1 cellular context compared by ENCODE assay signal in the genomic region with DNA sequence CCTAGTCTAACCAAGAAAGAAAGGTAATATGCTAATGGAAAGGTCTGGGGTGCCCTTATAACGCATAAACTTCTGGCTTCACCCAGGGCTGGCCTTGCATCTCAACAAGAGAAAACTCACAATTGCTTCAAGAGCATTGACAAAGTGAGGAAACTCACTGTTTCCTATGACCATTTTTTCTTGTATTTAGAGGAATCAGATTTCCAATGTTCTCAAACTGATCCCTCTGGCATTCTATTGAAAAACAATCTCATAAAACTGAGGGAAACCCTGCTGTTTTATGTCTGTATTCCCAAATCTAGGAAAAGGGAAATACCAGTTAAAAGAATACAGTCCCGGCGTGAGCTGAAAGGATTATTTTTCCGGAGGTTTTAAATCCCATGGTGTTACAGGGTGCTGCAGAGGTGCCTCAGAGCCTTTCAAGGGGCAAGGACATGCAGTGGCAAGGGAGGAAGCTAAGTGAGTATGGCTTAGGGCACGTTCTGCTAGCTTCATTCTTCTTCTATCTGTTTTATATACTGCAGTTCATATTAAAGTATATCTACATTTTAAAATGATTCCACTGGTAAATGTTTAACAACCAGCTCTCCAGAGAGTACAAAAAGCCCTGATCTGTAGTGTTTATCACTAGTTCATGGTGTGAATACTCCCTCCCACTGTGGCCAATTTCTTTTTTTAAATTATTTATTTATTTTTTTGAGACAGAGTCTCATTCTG.
TF ChIP-seq lines count a peak whose summit lies in the region.

No MANE protein-coding gene starts in this region.

TF ChIP-seq in HEK293, 187 proteins besides CTCF, POLR2A, EP300 and RAD21 (continued from another document):
- TF ChIP-seq ZNF792 (tag by site-specific recombination; IDR thresholded peaks at IDR 0.05) (no peak), ZNF140 (tag by site-specific recombination; IDR thresholded peaks at IDR 0.05) (no peak), ZNF138 (tag by site-specific recombination; IDR thresholded peaks at IDR 0.05; ENCODE audit: borderline replicate concordance) (no peak), OSR2 (tag by site-specific recombination; IDR thresholded peaks at IDR 0.05) (no peak), GLI4 (tag by site-specific recombination; IDR thresholded peaks at IDR 0.05) (no peak), ZNF133 (tag by site-specific recombination; IDR thresholded peaks at IDR 0.05) (no peak), ZBTB1 (tag by site-specific recombination; IDR thresholded peaks at IDR 0.05) (no peak), ZNF391 (tag by site-specific recombination; IDR thresholded peaks at IDR 0.05; ENCODE audit: borderline replicate concordance, low read depth) (no peak), ZNF558 (tag by site-specific recombination; IDR thresholded peaks at IDR 0.05) (no peak), ZNF121 (tag by site-specific recombination; IDR thresholded peaks at IDR 0.05) (no peak), ZFHX2 (tag by site-specific recombination; conservative IDR thresholded peaks at IDR 0.05) (no peak), ZNF433 (tag by site-specific recombination; IDR thresholded peaks at IDR 0.05; ENCODE audit: low read depth) (no peak), ZFP3 (tag by site-specific recombination; IDR thresholded peaks at IDR 0.05; ENCODE audit: low read depth) (no peak), ZNF544 (tag by site-specific recombination; IDR thresholded peaks at IDR 0.05) (no peak), ZNF426 (tag by site-specific recombination; IDR thresholded peaks at IDR 0.05) (no peak), ZNF600 (tag by site-specific recombination; IDR thresholded peaks at IDR 0.05) (no peak), ZNF239 (tag by site-specific recombination; IDR thresholded peaks at IDR 0.05) (no peak), ZNF776 (tag by site-specific recombination; IDR thresholded peaks at IDR 0.05; ENCODE audit: borderline replicate concordance) (no peak), ZNF571 (tag by site-specific recombination; IDR thresholded peaks at IDR 0.05) (no peak), ZNF311 (tag by site-specific recombination; IDR thresholded peaks at IDR 0.05; ENCODE audit: borderline replicate concordance) (no peak), SETDB1 (IDR thresholded peaks at IDR 0.05; ENCODE audit: insufficient read length, low read length) (no peak), ZNF2 (tag by site-specific recombination; IDR thresholded peaks at IDR 0.05) (no peak), SALL2 (tag by site-specific recombination; IDR thresholded peaks at IDR 0.05; ENCODE audit: borderline replicate concordance) (no peak), ZNF548 (tag by site-specific recombination; IDR thresholded peaks at IDR 0.05) (no peak), ZSCAN30 (tag by site-specific recombination; IDR thresholded peaks at IDR 0.05) (peak; percentile 41; the same call in 1 of the 2 replicates), ZNF777 (tag by site-specific recombination; IDR thresholded peaks at IDR 0.05; ENCODE audit: borderline replicate concordance) (no peak), KLF7 (tag by site-specific recombination; IDR thresholded peaks at IDR 0.05; ENCODE audit: borderline replicate concordance) (no peak), RBAK (tag by site-specific recombination; IDR thresholded peaks at IDR 0.05) (no peak), GLIS1 (tag by site-specific recombination; IDR thresholded peaks at IDR 0.05) (no peak), ZNF658 (tag by site-specific recombination; IDR thresholded peaks at IDR 0.05) (no peak), ZSCAN16 (tag by site-specific recombination; IDR thresholded peaks at IDR 0.05) (no peak), ZNF23 (tag by site-specific recombination; IDR thresholded peaks at IDR 0.05; ENCODE audit: borderline replicate concordance) (no peak), ZNF837 (tag by site-specific recombination; IDR thresholded peaks at IDR 0.05) (no peak), SP7 (tag by site-specific recombination; IDR thresholded peaks at IDR 0.05) (no peak), MEIS1 (CRISPR knock-in tag; IDR thresholded peaks at IDR 0.05; ENCODE audit: borderline replicate concordance) (no peak), KLF10 (tag by site-specific recombination; IDR thresholded peaks at IDR 0.05) (no peak), ZNF843 (tag by site-specific recombination; IDR thresholded peaks at IDR 0.05) (peak; percentile 56; the same call in 1 of the 2 replicates), ZSCAN23 (tag by site-specific recombination; IDR thresholded peaks at IDR 0.05) (no peak), ZNF596 (tag by site-specific recombination; IDR thresholded peaks at IDR 0.05) (0 out of 2 replicates have a peak, but pooled peaks have one; percentile 26)
- TF ChIP-seq, protein P1, sequence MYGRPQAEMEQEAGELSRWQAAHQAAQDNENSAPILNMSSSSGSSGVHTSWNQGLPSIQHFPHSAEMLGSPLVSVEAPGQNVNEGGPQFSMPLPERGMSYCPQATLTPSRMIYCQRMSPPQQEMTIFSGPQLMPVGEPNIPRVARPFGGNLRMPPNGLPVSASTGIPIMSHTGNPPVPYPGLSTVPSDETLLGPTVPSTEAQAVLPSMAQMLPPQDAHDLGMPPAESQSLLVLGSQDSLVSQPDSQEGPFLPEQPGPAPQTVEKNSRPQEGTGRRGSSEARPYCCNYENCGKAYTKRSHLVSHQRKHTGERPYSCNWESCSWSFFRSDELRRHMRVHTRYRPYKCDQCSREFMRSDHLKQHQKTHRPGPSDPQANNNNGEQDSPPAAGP (tag by site-specific recombination; IDR thresholded peaks at IDR 0.05): no peak
- TF ChIP-seq, protein P2, sequence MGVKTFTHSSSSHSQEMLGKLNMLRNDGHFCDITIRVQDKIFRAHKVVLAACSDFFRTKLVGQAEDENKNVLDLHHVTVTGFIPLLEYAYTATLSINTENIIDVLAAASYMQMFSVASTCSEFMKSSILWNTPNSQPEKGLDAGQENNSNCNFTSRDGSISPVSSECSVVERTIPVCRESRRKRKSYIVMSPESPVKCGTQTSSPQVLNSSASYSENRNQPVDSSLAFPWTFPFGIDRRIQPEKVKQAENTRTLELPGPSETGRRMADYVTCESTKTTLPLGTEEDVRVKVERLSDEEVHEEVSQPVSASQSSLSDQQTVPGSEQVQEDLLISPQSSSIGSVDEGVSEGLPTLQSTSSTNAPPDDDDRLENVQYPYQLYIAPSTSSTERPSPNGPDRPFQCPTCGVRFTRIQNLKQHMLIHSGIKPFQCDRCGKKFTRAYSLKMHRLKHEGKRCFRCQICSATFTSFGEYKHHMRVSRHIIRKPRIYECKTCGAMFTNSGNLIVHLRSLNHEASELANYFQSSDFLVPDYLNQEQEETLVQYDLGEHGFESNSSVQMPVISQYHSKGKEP (tag by site-specific recombination; IDR thresholded peaks at IDR 0.05): no peak
- TF ChIP-seq, protein P3, sequence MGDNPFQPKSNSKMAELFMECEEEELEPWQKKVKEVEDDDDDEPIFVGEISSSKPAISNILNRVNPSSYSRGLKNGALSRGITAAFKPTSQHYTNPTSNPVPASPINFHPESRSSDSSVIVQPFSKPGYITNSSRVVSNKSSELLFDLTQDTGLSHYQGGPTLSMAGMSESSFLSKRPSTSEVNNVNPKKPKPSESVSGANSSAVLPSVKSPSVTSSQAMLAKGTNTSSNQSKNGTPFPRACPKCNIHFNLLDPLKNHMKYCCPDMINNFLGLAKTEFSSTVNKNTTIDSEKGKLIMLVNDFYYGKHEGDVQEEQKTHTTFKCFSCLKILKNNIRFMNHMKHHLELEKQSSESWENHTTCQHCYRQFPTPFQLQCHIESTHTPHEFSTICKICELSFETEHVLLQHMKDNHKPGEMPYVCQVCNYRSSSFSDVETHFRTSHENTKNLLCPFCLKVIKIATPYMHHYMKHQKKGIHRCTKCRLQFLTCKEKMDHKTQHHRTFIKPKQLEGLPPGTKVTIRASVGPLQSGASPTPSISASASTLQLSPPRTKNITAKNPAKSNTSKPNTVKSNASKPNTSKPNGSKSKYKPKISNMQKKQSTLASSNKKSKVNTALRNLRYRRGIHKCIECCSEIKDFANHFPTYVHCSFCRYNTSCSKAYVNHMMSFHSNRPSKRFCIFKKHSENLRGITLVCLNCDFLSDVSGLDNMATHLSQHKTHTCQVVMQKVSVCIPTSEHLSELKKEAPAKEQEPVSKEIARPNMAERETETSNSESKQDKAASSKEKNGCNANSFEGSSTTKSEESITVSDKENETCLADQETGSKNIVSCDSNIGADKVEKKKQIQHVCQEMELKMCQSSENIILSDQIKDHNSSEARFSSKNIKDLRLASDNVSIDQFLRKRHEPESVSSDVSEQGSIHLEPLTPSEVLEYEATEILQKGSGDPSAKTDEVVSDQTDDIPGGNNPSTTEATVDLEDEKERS (tag by site-specific recombination; IDR thresholded peaks at IDR 0.05): no peak
- TF ChIP-seq, protein P4, sequence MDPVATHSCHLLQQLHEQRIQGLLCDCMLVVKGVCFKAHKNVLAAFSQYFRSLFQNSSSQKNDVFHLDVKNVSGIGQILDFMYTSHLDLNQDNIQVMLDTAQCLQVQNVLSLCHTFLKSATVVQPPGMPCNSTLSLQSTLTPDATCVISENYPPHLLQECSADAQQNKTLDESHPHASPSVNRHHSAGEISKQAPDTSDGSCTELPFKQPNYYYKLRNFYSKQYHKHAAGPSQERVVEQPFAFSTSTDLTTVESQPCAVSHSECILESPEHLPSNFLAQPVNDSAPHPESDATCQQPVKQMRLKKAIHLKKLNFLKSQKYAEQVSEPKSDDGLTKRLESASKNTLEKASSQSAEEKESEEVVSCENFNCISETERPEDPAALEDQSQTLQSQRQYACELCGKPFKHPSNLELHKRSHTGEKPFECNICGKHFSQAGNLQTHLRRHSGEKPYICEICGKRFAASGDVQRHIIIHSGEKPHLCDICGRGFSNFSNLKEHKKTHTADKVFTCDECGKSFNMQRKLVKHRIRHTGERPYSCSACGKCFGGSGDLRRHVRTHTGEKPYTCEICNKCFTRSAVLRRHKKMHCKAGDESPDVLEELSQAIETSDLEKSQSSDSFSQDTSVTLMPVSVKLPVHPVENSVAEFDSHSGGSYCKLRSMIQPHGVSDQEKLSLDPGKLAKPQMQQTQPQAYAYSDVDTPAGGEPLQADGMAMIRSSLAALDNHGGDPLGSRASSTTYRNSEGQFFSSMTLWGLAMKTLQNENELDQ (tag by site-specific recombination; IDR thresholded peaks at IDR 0.05; ENCODE audit: low read depth): no peak
- TF ChIP-seq, protein P5, sequence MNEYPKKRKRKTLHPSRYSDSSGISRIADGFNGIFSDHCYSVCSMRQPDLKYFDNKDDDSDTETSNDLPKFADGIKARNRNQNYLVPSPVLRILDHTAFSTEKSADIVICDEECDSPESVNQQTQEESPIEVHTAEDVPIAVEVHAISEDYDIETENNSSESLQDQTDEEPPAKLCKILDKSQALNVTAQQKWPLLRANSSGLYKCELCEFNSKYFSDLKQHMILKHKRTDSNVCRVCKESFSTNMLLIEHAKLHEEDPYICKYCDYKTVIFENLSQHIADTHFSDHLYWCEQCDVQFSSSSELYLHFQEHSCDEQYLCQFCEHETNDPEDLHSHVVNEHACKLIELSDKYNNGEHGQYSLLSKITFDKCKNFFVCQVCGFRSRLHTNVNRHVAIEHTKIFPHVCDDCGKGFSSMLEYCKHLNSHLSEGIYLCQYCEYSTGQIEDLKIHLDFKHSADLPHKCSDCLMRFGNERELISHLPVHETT (tag by site-specific recombination; IDR thresholded peaks at IDR 0.05): no peak
- TF ChIP-seq, protein P6, sequence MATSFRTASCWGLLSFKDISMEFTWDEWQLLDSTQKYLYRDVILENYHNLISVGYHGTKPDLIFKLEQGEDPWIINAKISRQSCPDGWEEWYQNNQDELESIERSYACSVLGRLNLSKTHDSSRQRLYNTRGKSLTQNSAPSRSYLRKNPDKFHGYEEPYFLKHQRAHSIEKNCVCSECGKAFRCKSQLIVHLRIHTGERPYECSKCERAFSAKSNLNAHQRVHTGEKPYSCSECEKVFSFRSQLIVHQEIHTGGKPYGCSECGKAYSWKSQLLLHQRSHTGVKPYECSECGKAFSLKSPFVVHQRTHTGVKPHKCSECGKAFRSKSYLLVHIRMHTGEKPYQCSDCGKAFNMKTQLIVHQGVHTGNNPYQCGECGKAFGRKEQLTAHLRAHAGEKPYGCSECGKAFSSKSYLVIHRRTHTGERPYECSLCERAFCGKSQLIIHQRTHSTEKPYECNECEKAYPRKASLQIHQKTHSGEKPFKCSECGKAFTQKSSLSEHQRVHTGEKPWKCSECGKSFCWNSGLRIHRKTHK (tag by site-specific recombination; IDR thresholded peaks at IDR 0.05): no peak
- TF ChIP-seq, protein P7, sequence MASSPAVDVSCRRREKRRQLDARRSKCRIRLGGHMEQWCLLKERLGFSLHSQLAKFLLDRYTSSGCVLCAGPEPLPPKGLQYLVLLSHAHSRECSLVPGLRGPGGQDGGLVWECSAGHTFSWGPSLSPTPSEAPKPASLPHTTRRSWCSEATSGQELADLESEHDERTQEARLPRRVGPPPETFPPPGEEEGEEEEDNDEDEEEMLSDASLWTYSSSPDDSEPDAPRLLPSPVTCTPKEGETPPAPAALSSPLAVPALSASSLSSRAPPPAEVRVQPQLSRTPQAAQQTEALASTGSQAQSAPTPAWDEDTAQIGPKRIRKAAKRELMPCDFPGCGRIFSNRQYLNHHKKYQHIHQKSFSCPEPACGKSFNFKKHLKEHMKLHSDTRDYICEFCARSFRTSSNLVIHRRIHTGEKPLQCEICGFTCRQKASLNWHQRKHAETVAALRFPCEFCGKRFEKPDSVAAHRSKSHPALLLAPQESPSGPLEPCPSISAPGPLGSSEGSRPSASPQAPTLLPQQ (tag by site-specific recombination; IDR thresholded peaks at IDR 0.05): 0 out of 2 replicates have a peak, but pooled peaks have one; percentile 14
- TF ChIP-seq, protein P8, sequence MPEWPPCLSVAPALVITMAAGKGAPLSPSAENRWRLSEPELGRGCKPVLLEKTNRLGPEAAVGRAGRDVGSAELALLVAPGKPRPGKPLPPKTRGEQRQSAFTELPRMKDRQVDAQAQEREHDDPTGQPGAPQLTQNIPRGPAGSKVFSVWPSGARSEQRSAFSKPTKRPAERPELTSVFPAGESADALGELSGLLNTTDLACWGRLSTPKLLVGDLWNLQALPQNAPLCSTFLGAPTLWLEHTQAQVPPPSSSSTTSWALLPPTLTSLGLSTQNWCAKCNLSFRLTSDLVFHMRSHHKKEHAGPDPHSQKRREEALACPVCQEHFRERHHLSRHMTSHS (tag by site-specific recombination; IDR thresholded peaks at IDR 0.05): no peak
